Comparison of ENCODE assay signal across 1 cellular context in the genomic region with DNA sequence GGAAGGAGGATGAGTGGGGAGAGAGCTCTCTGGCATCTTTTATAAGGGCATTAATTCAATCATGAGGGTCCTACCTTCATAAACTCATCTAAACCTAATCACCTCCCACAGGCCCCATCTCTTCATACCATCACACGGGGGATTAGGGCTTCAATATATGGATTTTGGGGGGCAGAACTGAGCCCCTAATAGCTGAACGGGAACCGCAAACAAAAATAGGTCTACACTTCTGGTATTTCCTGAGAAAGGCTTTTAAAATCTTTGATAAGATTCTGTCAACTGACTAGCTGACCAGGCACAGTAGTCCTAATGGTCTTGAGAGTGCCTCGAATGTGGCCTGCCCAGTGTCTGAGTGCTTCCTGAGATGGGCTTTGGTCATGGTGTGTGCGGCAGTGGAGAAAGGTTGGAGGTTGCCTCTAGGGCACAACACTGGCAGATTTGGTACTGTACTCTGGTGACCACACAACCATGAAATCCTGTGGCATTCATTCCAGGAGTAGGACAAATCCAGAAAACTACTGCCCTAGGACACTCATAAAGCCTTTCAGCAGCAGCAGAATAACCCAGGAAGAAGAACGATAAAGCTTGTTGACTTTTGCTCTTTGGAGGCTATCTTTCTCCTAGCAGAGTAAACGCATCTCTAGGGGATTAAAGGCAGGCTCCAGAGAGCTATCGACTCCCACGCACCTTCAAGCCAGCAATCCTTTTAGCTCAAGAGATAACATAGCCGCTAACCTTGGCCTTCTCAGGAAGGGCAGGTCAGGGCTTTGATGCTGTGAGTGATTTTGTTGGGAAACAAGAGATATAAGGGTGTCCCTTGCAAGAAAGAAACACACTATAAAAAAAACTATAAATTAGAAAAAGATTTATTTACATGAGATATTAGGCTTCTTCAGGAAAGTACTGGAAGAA.
TF ChIP-seq lines count a peak whose summit lies in the region.

No MANE protein-coding gene starts in this region.

TF ChIP-seq in HepG2, 621 proteins besides CTCF, POLR2A, EP300 and RAD21 (continued from another document):
- no peak for TF ChIP-seq CREB3 (CRISPR knock-in tag; IDR thresholded peaks at IDR 0.05)
- peak; percentile 61 for TF ChIP-seq ZNF883 (CRISPR knock-in tag; IDR thresholded peaks at IDR 0.05; ENCODE audit: not compliant biosample characterization)
- no peak for TF ChIP-seq ZNF724P (CRISPR knock-in tag; IDR thresholded peaks at IDR 0.05; ENCODE audit: borderline replicate concordance)
- peak; percentile 68; the same call in 1 of the 2 replicates for TF ChIP-seq ZNF292 (CRISPR knock-in tag; IDR thresholded peaks at IDR 0.05; ENCODE audit: borderline replicate concordance, low read depth)
- no peak for TF ChIP-seq POLR2AphosphoS2 (IDR thresholded peaks at IDR 0.05; ENCODE audit: low read depth, low read length)
- TF ChIP-seq NFE2 (CRISPR knock-in tag; IDR thresholded peaks at IDR 0.05): no peak
- TF ChIP-seq TRIM22 (IDR thresholded peaks at IDR 0.05): no peak
- TF ChIP-seq TAF15 (IDR thresholded peaks at IDR 0.05; ENCODE audit: low read depth, low read length, poor library complexity, severe bottlenecking): no peak
- TF ChIP-seq PPARG (CRISPR knock-in tag; conservative IDR thresholded peaks at IDR 0.05): peak; percentile 96
- peak; percentile 54; the same call in 1 of the 2 replicates for TF ChIP-seq ZNF230 (CRISPR knock-in tag; IDR thresholded peaks at IDR 0.05)
- TF ChIP-seq EZH2 (conservative IDR thresholded peaks at IDR 0.05; ENCODE audit: low read depth, low read length): no peak
- TF ChIP-seq, protein P1, sequence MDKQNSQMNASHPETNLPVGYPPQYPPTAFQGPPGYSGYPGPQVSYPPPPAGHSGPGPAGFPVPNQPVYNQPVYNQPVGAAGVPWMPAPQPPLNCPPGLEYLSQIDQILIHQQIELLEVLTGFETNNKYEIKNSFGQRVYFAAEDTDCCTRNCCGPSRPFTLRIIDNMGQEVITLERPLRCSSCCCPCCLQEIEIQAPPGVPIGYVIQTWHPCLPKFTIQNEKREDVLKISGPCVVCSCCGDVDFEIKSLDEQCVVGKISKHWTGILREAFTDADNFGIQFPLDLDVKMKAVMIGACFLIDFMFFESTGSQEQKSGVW (CRISPR knock-in tag; IDR thresholded peaks at IDR 0.05; ENCODE audit: borderline replicate concordance): no peak
- TF ChIP-seq ZNF33A (CRISPR knock-in tag; IDR thresholded peaks at IDR 0.05; ENCODE audit: borderline replicate concordance): no peak; the same call in 1 of the 2 replicates
- TF ChIP-seq ZNF564 (CRISPR knock-in tag; IDR thresholded peaks at IDR 0.05): peak; percentile 81
- TF ChIP-seq NFYB (CRISPR knock-in tag; IDR thresholded peaks at IDR 0.05): no peak
- TF ChIP-seq ZNF709 (CRISPR knock-in tag; IDR thresholded peaks at IDR 0.05): no peak
- peak; percentile 95 for TF ChIP-seq SIX1 (CRISPR knock-in tag; IDR thresholded peaks at IDR 0.05; ENCODE audit: borderline replicate concordance)
- TF ChIP-seq REPIN1 (CRISPR knock-in tag; IDR thresholded peaks at IDR 0.05; ENCODE audit: borderline replicate concordance, low read depth): 0 out of 2 replicates have a peak, but pooled peaks have one; percentile 77
- 0 out of 2 replicates have a peak, but pooled peaks have one; percentile 48 for TF ChIP-seq ZIK1 (CRISPR knock-in tag; IDR thresholded peaks at IDR 0.05; ENCODE audit: borderline replicate concordance, low read depth)
- TF ChIP-seq RARG (CRISPR knock-in tag; IDR thresholded peaks at IDR 0.05; ENCODE audit: low read depth): no peak
- no peak for TF ChIP-seq ZNF326 (CRISPR knock-in tag; IDR thresholded peaks at IDR 0.05; ENCODE audit: borderline replicate concordance)
- TF ChIP-seq SOX5 (CRISPR knock-in tag; IDR thresholded peaks at IDR 0.05; ENCODE audit: borderline replicate concordance): peak; percentile 97
- TF ChIP-seq, protein P2, sequence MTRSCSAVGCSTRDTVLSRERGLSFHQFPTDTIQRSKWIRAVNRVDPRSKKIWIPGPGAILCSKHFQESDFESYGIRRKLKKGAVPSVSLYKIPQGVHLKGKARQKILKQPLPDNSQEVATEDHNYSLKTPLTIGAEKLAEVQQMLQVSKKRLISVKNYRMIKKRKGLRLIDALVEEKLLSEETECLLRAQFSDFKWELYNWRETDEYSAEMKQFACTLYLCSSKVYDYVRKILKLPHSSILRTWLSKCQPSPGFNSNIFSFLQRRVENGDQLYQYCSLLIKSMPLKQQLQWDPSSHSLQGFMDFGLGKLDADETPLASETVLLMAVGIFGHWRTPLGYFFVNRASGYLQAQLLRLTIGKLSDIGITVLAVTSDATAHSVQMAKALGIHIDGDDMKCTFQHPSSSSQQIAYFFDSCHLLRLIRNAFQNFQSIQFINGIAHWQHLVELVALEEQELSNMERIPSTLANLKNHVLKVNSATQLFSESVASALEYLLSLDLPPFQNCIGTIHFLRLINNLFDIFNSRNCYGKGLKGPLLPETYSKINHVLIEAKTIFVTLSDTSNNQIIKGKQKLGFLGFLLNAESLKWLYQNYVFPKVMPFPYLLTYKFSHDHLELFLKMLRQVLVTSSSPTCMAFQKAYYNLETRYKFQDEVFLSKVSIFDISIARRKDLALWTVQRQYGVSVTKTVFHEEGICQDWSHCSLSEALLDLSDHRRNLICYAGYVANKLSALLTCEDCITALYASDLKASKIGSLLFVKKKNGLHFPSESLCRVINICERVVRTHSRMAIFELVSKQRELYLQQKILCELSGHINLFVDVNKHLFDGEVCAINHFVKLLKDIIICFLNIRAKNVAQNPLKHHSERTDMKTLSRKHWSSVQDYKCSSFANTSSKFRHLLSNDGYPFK (CRISPR knock-in tag; IDR thresholded peaks at IDR 0.05; ENCODE audit: borderline replicate concordance): no peak; the same call in 1 of the 2 replicates
- peak; percentile 99 for TF ChIP-seq SMAD3 (CRISPR knock-in tag; IDR thresholded peaks at IDR 0.05)
